ENCODE assay signal across 1 cellular context in the genomic region with DNA sequence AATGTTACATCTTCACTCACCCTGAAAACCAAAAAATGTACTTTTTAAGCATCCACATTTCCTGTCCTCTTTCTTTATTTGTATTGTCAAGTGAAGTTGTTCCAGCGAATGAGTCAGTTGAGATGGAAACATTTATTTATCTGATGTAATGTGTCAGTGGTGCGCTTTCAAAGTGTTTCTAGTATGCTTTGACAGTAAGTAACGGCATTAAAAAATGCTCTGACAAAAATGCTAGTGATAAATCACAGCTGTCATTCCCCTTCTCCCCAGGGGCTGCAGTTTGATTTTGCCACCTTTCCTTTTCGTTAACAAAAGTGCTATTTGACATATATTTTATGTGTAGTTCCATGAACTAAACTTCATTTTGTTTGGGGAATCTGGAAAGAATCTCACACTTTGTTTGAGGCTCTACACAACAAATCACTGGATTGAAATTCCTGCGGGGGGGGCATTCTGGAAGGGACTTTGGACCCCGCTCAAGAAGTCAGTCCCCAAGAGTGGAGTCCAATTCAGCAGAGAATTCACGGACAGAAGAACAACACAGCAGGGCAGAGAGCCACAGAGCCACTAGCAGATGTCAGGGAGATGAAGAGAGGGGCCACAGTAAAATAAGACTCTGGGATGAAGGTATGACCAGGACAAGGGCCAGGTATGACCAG.
TF ChIP-seq lines count a peak whose summit lies in the region.

No MANE protein-coding gene starts in this region.

TF ChIP-seq in HCT116, 20 proteins besides CTCF, POLR2A, EP300 and RAD21 (continued from another document):
- TF ChIP-seq EGR1 (IDR thresholded peaks at IDR 0.05; ENCODE audit: low read depth) (no peak), JUND (IDR thresholded peaks at IDR 0.05) (no peak)
